1 cellular context compared by ENCODE assay signal in the genomic region with DNA sequence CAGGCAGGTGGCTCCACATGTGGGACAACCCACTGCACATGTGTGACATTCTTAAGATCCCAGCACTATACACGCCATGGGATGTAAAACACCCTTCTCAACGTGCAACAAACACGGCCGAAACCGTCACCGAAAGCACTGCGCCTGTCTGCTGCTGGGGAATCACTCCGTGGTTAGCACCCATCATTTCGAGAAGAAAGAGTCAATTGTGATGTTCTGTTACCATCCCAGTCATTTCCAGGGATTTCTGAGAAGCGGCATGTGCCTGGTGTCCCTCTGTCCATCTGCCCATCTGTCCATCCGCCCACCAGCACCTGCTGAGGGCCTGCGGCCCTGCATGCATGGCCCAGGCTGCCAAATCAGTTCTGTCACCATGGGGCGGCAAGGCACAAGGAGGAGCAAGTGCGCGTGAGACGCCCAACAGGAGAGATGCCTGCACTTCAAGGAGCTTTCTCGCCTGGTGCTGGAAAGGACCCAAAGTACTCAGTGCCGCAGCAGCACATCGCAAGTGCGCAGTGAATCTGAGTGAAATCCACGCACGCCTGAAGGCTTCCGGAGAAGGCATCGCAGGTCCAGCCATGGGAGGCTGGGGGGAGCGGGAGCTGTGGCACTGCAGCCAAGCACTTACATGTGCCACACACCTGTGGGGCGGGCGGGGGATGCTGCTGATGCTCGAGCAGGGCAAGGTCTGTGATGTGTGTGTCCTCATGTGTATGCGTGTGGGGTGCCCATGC.
TF ChIP-seq lines count a peak whose summit lies in the region.

No MANE protein-coding gene starts in this region.

TF ChIP-seq in WTC11, 78 proteins besides CTCF, POLR2A, EP300 and RAD21 (continued from another document):
- TF ChIP-seq, protein P1, sequence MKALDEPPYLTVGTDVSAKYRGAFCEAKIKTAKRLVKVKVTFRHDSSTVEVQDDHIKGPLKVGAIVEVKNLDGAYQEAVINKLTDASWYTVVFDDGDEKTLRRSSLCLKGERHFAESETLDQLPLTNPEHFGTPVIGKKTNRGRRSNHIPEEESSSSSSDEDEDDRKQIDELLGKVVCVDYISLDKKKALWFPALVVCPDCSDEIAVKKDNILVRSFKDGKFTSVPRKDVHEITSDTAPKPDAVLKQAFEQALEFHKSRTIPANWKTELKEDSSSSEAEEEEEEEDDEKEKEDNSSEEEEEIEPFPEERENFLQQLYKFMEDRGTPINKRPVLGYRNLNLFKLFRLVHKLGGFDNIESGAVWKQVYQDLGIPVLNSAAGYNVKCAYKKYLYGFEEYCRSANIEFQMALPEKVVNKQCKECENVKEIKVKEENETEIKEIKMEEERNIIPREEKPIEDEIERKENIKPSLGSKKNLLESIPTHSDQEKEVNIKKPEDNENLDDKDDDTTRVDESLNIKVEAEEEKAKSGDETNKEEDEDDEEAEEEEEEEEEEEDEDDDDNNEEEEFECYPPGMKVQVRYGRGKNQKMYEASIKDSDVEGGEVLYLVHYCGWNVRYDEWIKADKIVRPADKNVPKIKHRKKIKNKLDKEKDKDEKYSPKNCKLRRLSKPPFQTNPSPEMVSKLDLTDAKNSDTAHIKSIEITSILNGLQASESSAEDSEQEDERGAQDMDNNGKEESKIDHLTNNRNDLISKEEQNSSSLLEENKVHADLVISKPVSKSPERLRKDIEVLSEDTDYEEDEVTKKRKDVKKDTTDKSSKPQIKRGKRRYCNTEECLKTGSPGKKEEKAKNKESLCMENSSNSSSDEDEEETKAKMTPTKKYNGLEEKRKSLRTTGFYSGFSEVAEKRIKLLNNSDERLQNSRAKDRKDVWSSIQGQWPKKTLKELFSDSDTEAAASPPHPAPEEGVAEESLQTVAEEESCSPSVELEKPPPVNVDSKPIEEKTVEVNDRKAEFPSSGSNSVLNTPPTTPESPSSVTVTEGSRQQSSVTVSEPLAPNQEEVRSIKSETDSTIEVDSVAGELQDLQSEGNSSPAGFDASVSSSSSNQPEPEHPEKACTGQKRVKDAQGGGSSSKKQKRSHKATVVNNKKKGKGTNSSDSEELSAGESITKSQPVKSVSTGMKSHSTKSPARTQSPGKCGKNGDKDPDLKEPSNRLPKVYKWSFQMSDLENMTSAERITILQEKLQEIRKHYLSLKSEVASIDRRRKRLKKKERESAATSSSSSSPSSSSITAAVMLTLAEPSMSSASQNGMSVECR (CRISPR knock-in tag; IDR thresholded peaks at IDR 0.05; ENCODE audit: borderline replicate concordance): no peak
- TF ChIP-seq KAT7 (CRISPR knock-in tag; IDR thresholded peaks at IDR 0.05; ENCODE audit: borderline replicate concordance) (no peak), ZBTB21 (CRISPR knock-in tag; IDR thresholded peaks at IDR 0.05; ENCODE audit: borderline replicate concordance) (no peak), JAZF1 (CRISPR knock-in tag; IDR thresholded peaks at IDR 0.05) (no peak), FOXK1 (CRISPR knock-in tag; IDR thresholded peaks at IDR 0.05) (no peak)
- TF ChIP-seq, protein P2, sequence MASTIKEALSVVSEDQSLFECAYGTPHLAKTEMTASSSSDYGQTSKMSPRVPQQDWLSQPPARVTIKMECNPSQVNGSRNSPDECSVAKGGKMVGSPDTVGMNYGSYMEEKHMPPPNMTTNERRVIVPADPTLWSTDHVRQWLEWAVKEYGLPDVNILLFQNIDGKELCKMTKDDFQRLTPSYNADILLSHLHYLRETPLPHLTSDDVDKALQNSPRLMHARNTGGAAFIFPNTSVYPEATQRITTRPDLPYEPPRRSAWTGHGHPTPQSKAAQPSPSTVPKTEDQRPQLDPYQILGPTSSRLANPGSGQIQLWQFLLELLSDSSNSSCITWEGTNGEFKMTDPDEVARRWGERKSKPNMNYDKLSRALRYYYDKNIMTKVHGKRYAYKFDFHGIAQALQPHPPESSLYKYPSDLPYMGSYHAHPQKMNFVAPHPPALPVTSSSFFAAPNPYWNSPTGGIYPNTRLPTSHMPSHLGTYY (CRISPR knock-in tag; IDR thresholded peaks at IDR 0.05): no peak
